ENCODE assay signal across 1 cellular context in the genomic region with DNA sequence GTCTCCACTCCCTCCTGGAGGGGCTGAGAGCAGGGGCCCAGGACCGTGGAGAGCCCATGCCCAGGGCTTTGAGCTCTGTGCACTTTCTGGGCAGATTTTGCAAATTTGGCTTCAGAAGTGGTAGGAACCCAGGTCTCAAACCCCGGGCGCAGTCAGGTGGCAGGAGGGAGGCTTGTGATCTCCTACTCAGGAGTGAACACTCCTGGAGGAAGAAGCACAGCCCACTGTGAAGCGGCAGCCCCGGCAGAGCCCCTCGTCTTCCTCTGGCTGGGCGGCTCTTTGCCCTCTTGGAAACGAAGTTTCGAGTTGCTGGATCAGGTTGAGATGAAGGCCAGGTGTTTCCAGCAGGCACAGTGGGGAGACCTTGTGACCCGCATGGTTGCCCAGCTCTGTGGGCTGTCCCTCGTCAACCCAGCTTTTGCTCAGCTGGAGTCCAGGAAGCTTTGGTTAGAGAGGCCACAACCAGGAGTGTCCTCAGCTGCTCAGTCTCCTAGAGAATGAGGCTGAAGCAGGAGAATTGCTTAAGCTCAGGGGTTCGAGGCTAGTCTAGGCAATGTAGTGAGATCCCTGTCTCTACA.
TF ChIP-seq lines count a peak whose summit lies in the region.

No MANE protein-coding gene starts in this region.

TF ChIP-seq in GM23338, 12 proteins besides CTCF, POLR2A, EP300 and RAD21 (continued from another document):
- TF ChIP-seq, protein P1, sequence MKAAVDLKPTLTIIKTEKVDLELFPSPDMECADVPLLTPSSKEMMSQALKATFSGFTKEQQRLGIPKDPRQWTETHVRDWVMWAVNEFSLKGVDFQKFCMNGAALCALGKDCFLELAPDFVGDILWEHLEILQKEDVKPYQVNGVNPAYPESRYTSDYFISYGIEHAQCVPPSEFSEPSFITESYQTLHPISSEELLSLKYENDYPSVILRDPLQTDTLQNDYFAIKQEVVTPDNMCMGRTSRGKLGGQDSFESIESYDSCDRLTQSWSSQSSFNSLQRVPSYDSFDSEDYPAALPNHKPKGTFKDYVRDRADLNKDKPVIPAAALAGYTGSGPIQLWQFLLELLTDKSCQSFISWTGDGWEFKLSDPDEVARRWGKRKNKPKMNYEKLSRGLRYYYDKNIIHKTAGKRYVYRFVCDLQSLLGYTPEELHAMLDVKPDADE (IDR thresholded peaks at IDR 0.05), result no peak
- TF ChIP-seq EZH2phosphoT487 (IDR thresholded peaks at IDR 0.05; ENCODE audit: unreplicated experiment), result no peak
- no peak for TF ChIP-seq ZNF114 (CRISPR knock-in tag; IDR thresholded peaks at IDR 0.05)
- no peak for TF ChIP-seq NANOG (IDR thresholded peaks at IDR 0.05; ENCODE audit: borderline replicate concordance)
- TF ChIP-seq EZH2 (IDR thresholded peaks at IDR 0.05; ENCODE audit: low read depth, unreplicated experiment), result no peak
- TF ChIP-seq, protein P2, sequence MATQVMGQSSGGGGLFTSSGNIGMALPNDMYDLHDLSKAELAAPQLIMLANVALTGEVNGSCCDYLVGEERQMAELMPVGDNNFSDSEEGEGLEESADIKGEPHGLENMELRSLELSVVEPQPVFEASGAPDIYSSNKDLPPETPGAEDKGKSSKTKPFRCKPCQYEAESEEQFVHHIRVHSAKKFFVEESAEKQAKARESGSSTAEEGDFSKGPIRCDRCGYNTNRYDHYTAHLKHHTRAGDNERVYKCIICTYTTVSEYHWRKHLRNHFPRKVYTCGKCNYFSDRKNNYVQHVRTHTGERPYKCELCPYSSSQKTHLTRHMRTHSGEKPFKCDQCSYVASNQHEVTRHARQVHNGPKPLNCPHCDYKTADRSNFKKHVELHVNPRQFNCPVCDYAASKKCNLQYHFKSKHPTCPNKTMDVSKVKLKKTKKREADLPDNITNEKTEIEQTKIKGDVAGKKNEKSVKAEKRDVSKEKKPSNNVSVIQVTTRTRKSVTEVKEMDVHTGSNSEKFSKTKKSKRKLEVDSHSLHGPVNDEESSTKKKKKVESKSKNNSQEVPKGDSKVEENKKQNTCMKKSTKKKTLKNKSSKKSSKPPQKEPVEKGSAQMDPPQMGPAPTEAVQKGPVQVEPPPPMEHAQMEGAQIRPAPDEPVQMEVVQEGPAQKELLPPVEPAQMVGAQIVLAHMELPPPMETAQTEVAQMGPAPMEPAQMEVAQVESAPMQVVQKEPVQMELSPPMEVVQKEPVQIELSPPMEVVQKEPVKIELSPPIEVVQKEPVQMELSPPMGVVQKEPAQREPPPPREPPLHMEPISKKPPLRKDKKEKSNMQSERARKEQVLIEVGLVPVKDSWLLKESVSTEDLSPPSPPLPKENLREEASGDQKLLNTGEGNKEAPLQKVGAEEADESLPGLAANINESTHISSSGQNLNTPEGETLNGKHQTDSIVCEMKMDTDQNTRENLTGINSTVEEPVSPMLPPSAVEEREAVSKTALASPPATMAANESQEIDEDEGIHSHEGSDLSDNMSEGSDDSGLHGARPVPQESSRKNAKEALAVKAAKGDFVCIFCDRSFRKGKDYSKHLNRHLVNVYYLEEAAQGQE (IDR thresholded peaks at IDR 0.05; ENCODE audit: unreplicated experiment), result no peak
- no peak for TF ChIP-seq JUNB (IDR thresholded peaks at IDR 0.05; ENCODE audit: unreplicated experiment)
TF ChIP-seq in GM23338: peak in this region for 0.
